2 cellular contexts compared by ENCODE assay signal in the genomic region with DNA sequence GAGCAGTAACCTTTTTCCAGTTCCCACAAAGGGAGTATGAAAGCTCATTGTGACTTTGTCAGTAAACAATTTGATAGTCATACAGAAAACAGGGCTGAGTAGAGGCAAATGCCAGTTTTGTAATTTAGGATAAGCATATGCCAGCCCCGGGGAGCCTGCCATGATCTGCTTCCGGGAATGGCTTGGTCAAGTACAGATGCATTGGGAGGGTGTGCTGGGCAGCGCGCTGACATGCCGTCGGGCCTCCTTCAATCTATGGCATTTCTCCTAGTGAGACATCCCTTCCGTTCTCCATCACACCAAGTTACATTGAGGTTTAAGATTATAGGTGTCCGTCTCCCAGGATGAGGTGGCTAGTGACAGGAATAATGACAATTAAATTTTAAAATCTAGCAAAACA.
TF ChIP-seq lines count a peak whose summit lies in the region.

No MANE protein-coding gene starts in this region.

TF ChIP-seq in SK-N-SH treated with all-trans-retinoic acid at 6 μM for 48 hours, 23 proteins besides CTCF, POLR2A, EP300 and RAD21:
- TF ChIP-seq, protein P1, sequence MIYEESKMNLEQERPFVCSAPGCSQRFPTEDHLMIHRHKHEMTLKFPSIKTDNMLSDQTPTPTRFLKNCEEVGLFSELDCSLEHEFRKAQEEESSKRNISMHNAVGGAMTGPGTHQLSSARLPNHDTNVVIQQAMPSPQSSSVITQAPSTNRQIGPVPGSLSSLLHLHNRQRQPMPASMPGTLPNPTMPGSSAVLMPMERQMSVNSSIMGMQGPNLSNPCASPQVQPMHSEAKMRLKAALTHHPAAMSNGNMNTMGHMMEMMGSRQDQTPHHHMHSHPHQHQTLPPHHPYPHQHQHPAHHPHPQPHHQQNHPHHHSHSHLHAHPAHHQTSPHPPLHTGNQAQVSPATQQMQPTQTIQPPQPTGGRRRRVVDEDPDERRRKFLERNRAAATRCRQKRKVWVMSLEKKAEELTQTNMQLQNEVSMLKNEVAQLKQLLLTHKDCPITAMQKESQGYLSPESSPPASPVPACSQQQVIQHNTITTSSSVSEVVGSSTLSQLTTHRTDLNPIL (CRISPR knock-in tag; IDR thresholded peaks at IDR 0.05; ENCODE audit: low read depth), result no peak
- TF ChIP-seq ZNF8 (CRISPR knock-in tag; IDR thresholded peaks at IDR 0.05), result no peak
- no peak for TF ChIP-seq ZNF565 (CRISPR knock-in tag; conservative IDR thresholded peaks at IDR 0.05; ENCODE audit: low read depth)
- TF ChIP-seq ESRRG (CRISPR knock-in tag; IDR thresholded peaks at IDR 0.05), result no peak
- TF ChIP-seq ZNF70 (CRISPR knock-in tag; IDR thresholded peaks at IDR 0.05), result peak; percentile 91

TF ChIP-seq in SK-N-SH, 30 proteins besides CTCF, POLR2A, EP300 and RAD21:
- no peak for TF ChIP-seq CHD2 (IDR thresholded peaks at IDR 0.05; ENCODE audit: low read length, partially characterized antibody)
- no peak for TF ChIP-seq FOSL2 (IDR thresholded peaks at IDR 0.05; ENCODE audit: borderline replicate concordance, low read depth)
- TF ChIP-seq, protein P2, sequence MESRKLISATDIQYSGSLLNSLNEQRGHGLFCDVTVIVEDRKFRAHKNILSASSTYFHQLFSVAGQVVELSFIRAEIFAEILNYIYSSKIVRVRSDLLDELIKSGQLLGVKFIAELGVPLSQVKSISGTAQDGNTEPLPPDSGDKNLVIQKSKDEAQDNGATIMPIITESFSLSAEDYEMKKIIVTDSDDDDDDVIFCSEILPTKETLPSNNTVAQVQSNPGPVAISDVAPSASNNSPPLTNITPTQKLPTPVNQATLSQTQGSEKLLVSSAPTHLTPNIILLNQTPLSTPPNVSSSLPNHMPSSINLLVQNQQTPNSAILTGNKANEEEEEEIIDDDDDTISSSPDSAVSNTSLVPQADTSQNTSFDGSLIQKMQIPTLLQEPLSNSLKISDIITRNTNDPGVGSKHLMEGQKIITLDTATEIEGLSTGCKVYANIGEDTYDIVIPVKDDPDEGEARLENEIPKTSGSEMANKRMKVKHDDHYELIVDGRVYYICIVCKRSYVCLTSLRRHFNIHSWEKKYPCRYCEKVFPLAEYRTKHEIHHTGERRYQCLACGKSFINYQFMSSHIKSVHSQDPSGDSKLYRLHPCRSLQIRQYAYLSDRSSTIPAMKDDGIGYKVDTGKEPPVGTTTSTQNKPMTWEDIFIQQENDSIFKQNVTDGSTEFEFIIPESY (IDR thresholded peaks at IDR 0.05; ENCODE audit: borderline replicate concordance, low read depth), result no peak
- TF ChIP-seq, protein P3, sequence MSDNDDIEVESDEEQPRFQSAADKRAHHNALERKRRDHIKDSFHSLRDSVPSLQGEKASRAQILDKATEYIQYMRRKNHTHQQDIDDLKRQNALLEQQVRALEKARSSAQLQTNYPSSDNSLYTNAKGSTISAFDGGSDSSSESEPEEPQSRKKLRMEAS (IDR thresholded peaks at IDR 0.05; ENCODE audit: low read depth), result no peak
